8 cellular contexts compared by ENCODE assay signal in the genomic region with DNA sequence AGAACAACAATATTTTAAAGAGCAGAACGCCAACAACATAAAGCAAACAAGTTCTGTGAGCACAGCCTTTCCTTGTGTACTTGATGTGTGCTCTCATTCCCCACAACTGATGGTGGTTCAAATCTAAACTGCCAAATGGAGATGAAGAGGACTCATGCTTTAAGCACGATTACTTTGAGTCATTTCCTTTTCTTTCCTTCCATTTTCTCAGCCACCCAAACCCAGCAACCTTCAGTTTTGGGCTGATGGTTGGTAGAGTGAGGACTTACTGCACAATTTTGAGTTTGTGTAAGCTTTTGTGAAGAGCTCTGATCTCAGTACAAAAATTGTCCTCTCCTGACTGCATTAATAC. TPM values are rescaled to one million over a fixed set of nuclear protein-coding genes. Genes with fewer than 3 reads are reported as not detected.
DNase-seq lines count a peak whose midpoint lies in the region; ATAC-seq and TF ChIP-seq lines count a peak whose summit lies in the region.

No MANE protein-coding gene starts in this region.

- H3K27me3 ChIP-seq in colonic mucosa (no peaks in the 10 kb centered on the region), parathyroid adenoma (ENCODE audit: control insufficient read depth, insufficient read depth, low read length) (no peaks in the 10 kb centered on the region)

- H3K9ac ChIP-seq in colonic mucosa (ENCODE audit: low read depth in 2 of 2, low read length in 2 of 2), result peak overlapping the region in 1 of 2 donors; percentile 88
- no peak overlapping the region for H3K9ac ChIP-seq in parathyroid adenoma

- H3K9me3 ChIP-seq in colonic mucosa (no peaks in the 10 kb centered on the region), parathyroid adenoma (ENCODE audit: control insufficient read depth, low read length) (no peaks in the 10 kb centered on the region)

- H3K4me3 ChIP-seq in colonic mucosa (no peak overlapping the region), parathyroid adenoma (ENCODE audit: low read depth, low read length) (peak overlapping the region; percentile 64)

- H3K27ac ChIP-seq in colonic mucosa (peak overlapping the region; percentile 55), parathyroid adenoma (no peak overlapping the region), caudate nucleus (ENCODE audit: low read depth, low read length) (no peak overlapping the region)

- H3K79me2 ChIP-seq in parathyroid adenoma, result peaks cover 34% of the 10 kb centered on the region

- H2AFZ ChIP-seq in parathyroid adenoma, result no peak overlapping the region

- ATAC-seq in HG03159 (IDR thresholded peaks at IDR 0.05; ENCODE audit: unreplicated experiment), result no peak

- H3K4me2 ChIP-seq in parathyroid adenoma (ENCODE audit: low read length), result no peak overlapping the region

- DNase-seq in GM13977 (ENCODE audit: low spot score) (peak; percentile 59), NCI-H226 (peak; percentile 54), colonic mucosa (no peak), NCI-H1436 (lab: John Stamatoyannopoulos, UW) (no peak), caudate nucleus (lab: John Stamatoyannopoulos, UW) (no peak), 8988T (no peak)

- TF ChIP-seq CTCF in GM13977 (IDR thresholded peaks at IDR 0.05; ENCODE audit: extremely low read depth, insufficient read depth, missing control alignments) (no peak), colonic mucosa (IDR thresholded peaks at IDR 0.05) (no peak), parathyroid adenoma (IDR thresholded peaks at IDR 0.05) (no peak)

- no peaks in the 10 kb centered on the region for H3K36me3 ChIP-seq in colonic mucosa
- no peaks in the 10 kb centered on the region for H3K36me3 ChIP-seq in parathyroid adenoma (ENCODE audit: control insufficient read depth, insufficient read depth, low read length)

- intact Hi-C loops in colonic mucosa (cut with DNase I), result no loop called here

- H3K4me1 ChIP-seq in colonic mucosa (peaks cover 8% of the 10 kb centered on the region), parathyroid adenoma (no peaks in the 10 kb centered on the region)

- in situ Hi-C loops in GM13977 (cut with MboI; ENCODE audit: low pct_unique_long_range_greater_than_20kb, low sequenced_read_pairs, unreplicated experiment), result no loop called here

RNA-seq across cellular contexts. Expression of a gene that starts 1.7 kb away (rescaled TPM):
- total RNA-seq in colonic mucosa, result 100 to 1,000 TPM in 1 of 2 donors, 10 to 100 TPM in 1; 80.1 to 176 TPM

RNA-seq across cellular contexts. Expression of a gene that starts 16.9 kb away (rescaled TPM):
- total RNA-seq in colonic mucosa, result 100 to 1,000 TPM in 1 of 2 donors, 10 to 100 TPM in 1; 76.2 to 139 TPM

Comparison
In these comparisons a context has a peak if more than half of its experiments do, and no peak if none do; other contexts are left out.
1. DNase-seq: peak in GM13977 (single experiment) and NCI-H226 (single experiment); none in colonic mucosa (single experiment), NCI-H1436 (single experiment), caudate nucleus (0 of 61) and 8988T (single experiment).